1 cellular context compared by ENCODE assay signal in the genomic region with DNA sequence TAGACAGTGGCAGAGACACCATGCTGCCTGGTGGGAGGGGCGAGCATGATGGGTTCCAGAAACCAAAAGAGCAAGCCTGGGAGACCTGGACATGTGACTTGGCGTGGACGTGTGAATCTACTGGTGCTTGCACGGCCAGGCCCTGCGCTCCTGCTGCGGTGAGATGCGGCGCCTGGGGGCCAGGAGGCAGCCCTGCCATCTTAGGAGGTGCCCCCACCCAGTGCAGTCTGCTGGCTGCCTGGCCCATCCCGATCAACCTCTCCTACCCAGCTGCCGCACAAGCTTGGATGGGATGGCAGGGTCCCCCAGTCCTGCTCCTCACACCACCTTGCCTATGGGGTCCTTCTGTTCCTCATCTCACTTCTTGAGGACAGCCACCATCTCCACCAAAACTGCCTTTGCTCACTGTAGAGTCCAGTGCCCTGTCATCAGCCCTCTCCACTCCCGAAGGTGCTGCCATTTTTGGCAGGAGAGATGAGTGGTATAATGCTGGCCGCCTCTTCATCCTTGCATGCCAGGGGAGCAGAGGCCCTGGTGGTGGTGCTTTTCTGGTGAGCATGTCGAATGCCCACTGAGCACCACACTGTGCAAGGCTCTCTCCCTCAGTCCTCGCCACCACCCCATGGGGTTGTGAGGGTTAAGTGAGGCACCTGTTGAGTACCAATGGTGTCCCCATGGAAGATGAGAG.
TF ChIP-seq lines count a peak whose summit lies in the region.

No MANE protein-coding gene starts in this region.

TF ChIP-seq in HepG2, 621 proteins besides CTCF, POLR2A, EP300 and RAD21:
- TF ChIP-seq ONECUT2 (CRISPR knock-in tag; IDR thresholded peaks at IDR 0.05): no peak
- TF ChIP-seq, protein P1, sequence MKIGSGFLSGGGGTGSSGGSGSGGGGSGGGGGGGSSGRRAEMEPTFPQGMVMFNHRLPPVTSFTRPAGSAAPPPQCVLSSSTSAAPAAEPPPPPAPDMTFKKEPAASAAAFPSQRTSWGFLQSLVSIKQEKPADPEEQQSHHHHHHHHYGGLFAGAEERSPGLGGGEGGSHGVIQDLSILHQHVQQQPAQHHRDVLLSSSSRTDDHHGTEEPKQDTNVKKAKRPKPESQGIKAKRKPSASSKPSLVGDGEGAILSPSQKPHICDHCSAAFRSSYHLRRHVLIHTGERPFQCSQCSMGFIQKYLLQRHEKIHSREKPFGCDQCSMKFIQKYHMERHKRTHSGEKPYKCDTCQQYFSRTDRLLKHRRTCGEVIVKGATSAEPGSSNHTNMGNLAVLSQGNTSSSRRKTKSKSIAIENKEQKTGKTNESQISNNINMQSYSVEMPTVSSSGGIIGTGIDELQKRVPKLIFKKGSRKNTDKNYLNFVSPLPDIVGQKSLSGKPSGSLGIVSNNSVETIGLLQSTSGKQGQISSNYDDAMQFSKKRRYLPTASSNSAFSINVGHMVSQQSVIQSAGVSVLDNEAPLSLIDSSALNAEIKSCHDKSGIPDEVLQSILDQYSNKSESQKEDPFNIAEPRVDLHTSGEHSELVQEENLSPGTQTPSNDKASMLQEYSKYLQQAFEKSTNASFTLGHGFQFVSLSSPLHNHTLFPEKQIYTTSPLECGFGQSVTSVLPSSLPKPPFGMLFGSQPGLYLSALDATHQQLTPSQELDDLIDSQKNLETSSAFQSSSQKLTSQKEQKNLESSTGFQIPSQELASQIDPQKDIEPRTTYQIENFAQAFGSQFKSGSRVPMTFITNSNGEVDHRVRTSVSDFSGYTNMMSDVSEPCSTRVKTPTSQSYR (CRISPR knock-in tag; IDR thresholded peaks at IDR 0.05; ENCODE audit: borderline replicate concordance): no peak
- TF ChIP-seq, protein P2, sequence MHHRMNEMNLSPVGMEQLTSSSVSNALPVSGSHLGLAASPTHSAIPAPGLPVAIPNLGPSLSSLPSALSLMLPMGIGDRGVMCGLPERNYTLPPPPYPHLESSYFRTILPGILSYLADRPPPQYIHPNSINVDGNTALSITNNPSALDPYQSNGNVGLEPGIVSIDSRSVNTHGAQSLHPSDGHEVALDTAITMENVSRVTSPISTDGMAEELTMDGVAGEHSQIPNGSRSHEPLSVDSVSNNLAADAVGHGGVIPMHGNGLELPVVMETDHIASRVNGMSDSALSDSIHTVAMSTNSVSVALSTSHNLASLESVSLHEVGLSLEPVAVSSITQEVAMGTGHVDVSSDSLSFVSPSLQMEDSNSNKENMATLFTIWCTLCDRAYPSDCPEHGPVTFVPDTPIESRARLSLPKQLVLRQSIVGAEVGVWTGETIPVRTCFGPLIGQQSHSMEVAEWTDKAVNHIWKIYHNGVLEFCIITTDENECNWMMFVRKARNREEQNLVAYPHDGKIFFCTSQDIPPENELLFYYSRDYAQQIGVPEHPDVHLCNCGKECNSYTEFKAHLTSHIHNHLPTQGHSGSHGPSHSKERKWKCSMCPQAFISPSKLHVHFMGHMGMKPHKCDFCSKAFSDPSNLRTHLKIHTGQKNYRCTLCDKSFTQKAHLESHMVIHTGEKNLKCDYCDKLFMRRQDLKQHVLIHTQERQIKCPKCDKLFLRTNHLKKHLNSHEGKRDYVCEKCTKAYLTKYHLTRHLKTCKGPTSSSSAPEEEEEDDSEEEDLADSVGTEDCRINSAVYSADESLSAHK (CRISPR knock-in tag; IDR thresholded peaks at IDR 0.05; ENCODE audit: borderline replicate concordance): no peak
- TF ChIP-seq, protein P3, sequence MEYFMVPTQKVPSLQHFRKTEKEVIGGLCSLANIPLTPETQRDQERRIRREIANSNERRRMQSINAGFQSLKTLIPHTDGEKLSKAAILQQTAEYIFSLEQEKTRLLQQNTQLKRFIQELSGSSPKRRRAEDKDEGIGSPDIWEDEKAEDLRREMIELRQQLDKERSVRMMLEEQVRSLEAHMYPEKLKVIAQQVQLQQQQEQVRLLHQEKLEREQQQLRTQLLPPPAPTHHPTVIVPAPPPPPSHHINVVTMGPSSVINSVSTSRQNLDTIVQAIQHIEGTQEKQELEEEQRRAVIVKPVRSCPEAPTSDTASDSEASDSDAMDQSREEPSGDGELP (IDR thresholded peaks at IDR 0.05; ENCODE audit: borderline replicate concordance, low read depth): no peak
- TF ChIP-seq PTBP1 (IDR thresholded peaks at IDR 0.05; ENCODE audit: low read depth, low read length, poor library complexity, severe bottlenecking): no peak
- no peak for TF ChIP-seq ZNF550 (CRISPR knock-in tag; IDR thresholded peaks at IDR 0.05; ENCODE audit: borderline replicate concordance)
- TF ChIP-seq, protein P4, sequence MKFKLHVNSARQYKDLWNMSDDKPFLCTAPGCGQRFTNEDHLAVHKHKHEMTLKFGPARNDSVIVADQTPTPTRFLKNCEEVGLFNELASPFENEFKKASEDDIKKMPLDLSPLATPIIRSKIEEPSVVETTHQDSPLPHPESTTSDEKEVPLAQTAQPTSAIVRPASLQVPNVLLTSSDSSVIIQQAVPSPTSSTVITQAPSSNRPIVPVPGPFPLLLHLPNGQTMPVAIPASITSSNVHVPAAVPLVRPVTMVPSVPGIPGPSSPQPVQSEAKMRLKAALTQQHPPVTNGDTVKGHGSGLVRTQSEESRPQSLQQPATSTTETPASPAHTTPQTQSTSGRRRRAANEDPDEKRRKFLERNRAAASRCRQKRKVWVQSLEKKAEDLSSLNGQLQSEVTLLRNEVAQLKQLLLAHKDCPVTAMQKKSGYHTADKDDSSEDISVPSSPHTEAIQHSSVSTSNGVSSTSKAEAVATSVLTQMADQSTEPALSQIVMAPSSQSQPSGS (CRISPR knock-in tag; IDR thresholded peaks at IDR 0.05): no peak
- no peak for TF ChIP-seq PCBP1 (IDR thresholded peaks at IDR 0.05; ENCODE audit: borderline replicate concordance, low read depth, low read length)
- TF ChIP-seq, protein P5, sequence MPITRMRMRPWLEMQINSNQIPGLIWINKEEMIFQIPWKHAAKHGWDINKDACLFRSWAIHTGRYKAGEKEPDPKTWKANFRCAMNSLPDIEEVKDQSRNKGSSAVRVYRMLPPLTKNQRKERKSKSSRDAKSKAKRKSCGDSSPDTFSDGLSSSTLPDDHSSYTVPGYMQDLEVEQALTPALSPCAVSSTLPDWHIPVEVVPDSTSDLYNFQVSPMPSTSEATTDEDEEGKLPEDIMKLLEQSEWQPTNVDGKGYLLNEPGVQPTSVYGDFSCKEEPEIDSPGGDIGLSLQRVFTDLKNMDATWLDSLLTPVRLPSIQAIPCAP (CRISPR knock-in tag; IDR thresholded peaks at IDR 0.05; ENCODE audit: low read depth): no peak
- TF ChIP-seq, protein P6, sequence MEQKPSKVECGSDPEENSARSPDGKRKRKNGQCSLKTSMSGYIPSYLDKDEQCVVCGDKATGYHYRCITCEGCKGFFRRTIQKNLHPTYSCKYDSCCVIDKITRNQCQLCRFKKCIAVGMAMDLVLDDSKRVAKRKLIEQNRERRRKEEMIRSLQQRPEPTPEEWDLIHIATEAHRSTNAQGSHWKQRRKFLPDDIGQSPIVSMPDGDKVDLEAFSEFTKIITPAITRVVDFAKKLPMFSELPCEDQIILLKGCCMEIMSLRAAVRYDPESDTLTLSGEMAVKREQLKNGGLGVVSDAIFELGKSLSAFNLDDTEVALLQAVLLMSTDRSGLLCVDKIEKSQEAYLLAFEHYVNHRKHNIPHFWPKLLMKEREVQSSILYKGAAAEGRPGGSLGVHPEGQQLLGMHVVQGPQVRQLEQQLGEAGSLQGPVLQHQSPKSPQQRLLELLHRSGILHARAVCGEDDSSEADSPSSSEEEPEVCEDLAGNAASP (CRISPR knock-in tag; IDR thresholded peaks at IDR 0.05; ENCODE audit: borderline replicate concordance): no peak
- TF ChIP-seq MED1 (CRISPR knock-in tag; IDR thresholded peaks at IDR 0.05): no peak
- TF ChIP-seq ZNF484 (CRISPR knock-in tag; IDR thresholded peaks at IDR 0.05; ENCODE audit: borderline replicate concordance, low read depth): no peak
- TF ChIP-seq MATR3 (CRISPR knock-in tag; IDR thresholded peaks at IDR 0.05): no peak
- TF ChIP-seq, protein P7, sequence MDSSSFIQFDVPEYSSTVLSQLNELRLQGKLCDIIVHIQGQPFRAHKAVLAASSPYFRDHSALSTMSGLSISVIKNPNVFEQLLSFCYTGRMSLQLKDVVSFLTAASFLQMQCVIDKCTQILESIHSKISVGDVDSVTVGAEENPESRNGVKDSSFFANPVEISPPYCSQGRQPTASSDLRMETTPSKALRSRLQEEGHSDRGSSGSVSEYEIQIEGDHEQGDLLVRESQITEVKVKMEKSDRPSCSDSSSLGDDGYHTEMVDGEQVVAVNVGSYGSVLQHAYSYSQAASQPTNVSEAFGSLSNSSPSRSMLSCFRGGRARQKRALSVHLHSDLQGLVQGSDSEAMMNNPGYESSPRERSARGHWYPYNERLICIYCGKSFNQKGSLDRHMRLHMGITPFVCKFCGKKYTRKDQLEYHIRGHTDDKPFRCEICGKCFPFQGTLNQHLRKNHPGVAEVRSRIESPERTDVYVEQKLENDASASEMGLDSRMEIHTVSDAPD (CRISPR knock-in tag; IDR thresholded peaks at IDR 0.05): no peak
- no peak for TF ChIP-seq NRL (CRISPR knock-in tag; IDR thresholded peaks at IDR 0.05; ENCODE audit: borderline replicate concordance)
- no peak for TF ChIP-seq KLF11 (CRISPR knock-in tag; IDR thresholded peaks at IDR 0.05)
- no peak for TF ChIP-seq ATF7-NPFF (CRISPR knock-in tag; IDR thresholded peaks at IDR 0.05; ENCODE audit: low read depth)
- TF ChIP-seq ZBTB42 (CRISPR knock-in tag; IDR thresholded peaks at IDR 0.05): no peak
- TF ChIP-seq ZSCAN31 (CRISPR knock-in tag; IDR thresholded peaks at IDR 0.05; ENCODE audit: low read depth): no peak
- TF ChIP-seq ZNF577 (CRISPR knock-in tag; IDR thresholded peaks at IDR 0.05; ENCODE audit: borderline replicate concordance, low read depth): no peak
